8 cellular contexts compared by ENCODE assay signal in the genomic region with DNA sequence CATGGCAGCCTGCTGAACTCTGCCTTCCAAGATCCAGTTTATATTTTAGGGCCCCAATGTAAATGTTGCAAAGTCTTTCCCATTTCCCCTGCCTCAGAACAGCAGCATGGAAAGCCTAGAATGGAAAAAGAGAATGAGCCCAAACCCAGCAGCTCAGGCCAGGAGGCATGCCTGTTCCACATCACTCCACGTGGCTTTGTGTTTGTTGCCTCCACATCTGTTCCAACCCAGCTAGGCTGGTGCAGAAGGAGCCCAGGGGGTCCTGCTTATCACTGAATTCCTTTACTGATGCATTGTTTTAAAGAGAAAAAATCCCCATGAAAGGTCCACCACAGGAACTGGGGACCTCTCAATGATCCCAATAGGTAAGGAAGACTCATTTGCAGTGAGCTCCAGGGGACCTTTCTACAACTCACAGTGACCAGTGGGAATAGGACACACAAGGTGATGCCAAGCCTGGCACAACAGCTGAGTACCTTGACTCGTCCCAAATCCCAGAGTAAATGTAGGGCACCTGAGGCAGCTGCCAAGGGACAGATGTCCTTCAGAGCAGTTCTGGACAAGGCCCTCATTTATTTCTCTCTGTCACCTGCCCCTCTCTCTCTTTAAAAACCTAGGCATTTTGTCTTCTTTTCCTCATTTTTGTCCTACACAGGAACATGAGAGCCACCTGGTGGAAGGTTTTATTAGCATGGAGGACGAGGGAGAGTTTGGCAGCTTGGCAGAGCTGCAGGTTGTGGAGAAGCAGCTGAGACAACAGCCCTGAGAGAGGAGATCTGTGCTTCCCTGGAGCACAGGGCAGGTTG. TPM values are rescaled to one million over a fixed set of nuclear protein-coding genes. Genes with fewer than 3 reads are reported as not detected.
A peak's percentile ranks its signal among the peaks of the same experiment; 100 is the strongest.
DNase-seq lines count a peak whose midpoint lies in the region; ATAC-seq and TF ChIP-seq lines count a peak whose summit lies in the region.

No MANE protein-coding gene starts in this region.

- H3K4me1 ChIP-seq in osteoblast (ENCODE audit: insufficient read depth, low read length): no peaks in the 10 kb centered on the region

- no peaks in the 10 kb centered on the region for H3K27me3 ChIP-seq in osteoblast (ENCODE audit: insufficient read depth, low read length)

- CTCF ChIA-PET in activated CD8-positive, alpha-beta T cell treated with anti-CD3 and anti-CD28 coated beads for 36 hours (lab: Charles Lee): interaction anchor here (1.5 to 8.6 kb wide), 3 partner anchors 34 to 41 kb away, joined by 4 to 89 read pairs (median 12); partner anchors contain the start of gene ADAMTS17
- CTCF ChIA-PET in activated CD8-positive, alpha-beta T cell treated with anti-CD3 and anti-CD28 coated beads, Interleukin-2, amount 10 ng/mL, durations not matched to agents 7 days and 5 days (lab: Charles Lee): interaction anchor here (0.8 to 2.1 kb wide), 3 partner anchors 34 to 141 kb away, joined by 3 to 14 read pairs (median 3); partner anchors contain the start of gene ADAMTS17

- peaks cover 12% of the 10 kb centered on the region for H3K9me3 Mint-ChIP-seq in activated CD8-positive, alpha-beta T cell treated with anti-CD3 and anti-CD28 coated beads for 36 hours
- H3K9me3 Mint-ChIP-seq in activated CD8-positive, alpha-beta T cell treated with anti-CD3 and anti-CD28 coated beads, Interleukin-2, amount 10 ng/mL, durations not matched to agents 7 days and 5 days (ENCODE audit: insufficient read depth): peaks cover 22% of the 10 kb centered on the region

- H3K4me3 Mint-ChIP-seq in activated CD8-positive, alpha-beta T cell treated with anti-CD3 and anti-CD28 coated beads for 36 hours: no peak overlapping the region
- no peak overlapping the region for H3K4me3 Mint-ChIP-seq in activated CD8-positive, alpha-beta T cell treated with anti-CD3 and anti-CD28 coated beads, Interleukin-2, amount 10 ng/mL, durations not matched to agents 7 days and 5 days

- no peak overlapping the region for H3K4me2 ChIP-seq in osteoblast (ENCODE audit: insufficient read depth, low read length)

- H3K36me3 ChIP-seq in osteoblast (ENCODE audit: insufficient read depth, low read length): no peaks in the 10 kb centered on the region

- H4K20me1 ChIP-seq in osteoblast (ENCODE audit: insufficient read depth, low read length): no peaks in the 10 kb centered on the region

- POLR2A ChIA-PET in activated CD8-positive, alpha-beta T cell treated with anti-CD3 and anti-CD28 coated beads for 36 hours (lab: Charles Lee): no interaction called here
- POLR2A ChIA-PET in activated CD8-positive, alpha-beta T cell treated with anti-CD3 and anti-CD28 coated beads, Interleukin-2, amount 10 ng/mL, durations not matched to agents 7 days and 5 days (lab: Charles Lee): no interaction called here

- no peak overlapping the region for H3K27ac ChIP-seq in osteoblast (ENCODE audit: low read depth, low read length)

- H3K27ac Mint-ChIP-seq in activated CD8-positive, alpha-beta T cell treated with anti-CD3 and anti-CD28 coated beads for 36 hours: no peak overlapping the region
- H3K27ac Mint-ChIP-seq in activated CD8-positive, alpha-beta T cell treated with anti-CD3 and anti-CD28 coated beads, Interleukin-2, amount 10 ng/mL, durations not matched to agents 7 days and 5 days: no peak overlapping the region

- H3K79me2 ChIP-seq in osteoblast (ENCODE audit: insufficient read depth, low read length): no peaks in the 10 kb centered on the region

- DNase-seq in activated CD8-positive, alpha-beta T cell treated with anti-CD3 and anti-CD28 coated beads for 36 hours: peak; percentile 36
- DNase-seq in activated CD8-positive, alpha-beta T cell treated with anti-CD3 and anti-CD28 coated beads, Interleukin-2, amount 10 ng/mL, durations not matched to agents 7 days and 5 days: no peak
- DNase-seq in MV-4-11 (lab: John Stamatoyannopoulos, UW) (peak; percentile 46), cerebellum (ENCODE audit: low spot score) (peak; percentile 12), osteoblast (ENCODE audit: insufficient read length, low spot score, missing footprints) (peak; percentile 8), GM19238 (ENCODE audit: insufficient read length, low spot score) (no peak)

- H2AFZ ChIP-seq in osteoblast (ENCODE audit: low read length): no peak overlapping the region

- H3K27me3 Mint-ChIP-seq in activated CD8-positive, alpha-beta T cell treated with anti-CD3 and anti-CD28 coated beads for 36 hours: peaks cover 6% of the 10 kb centered on the region
- no peaks in the 10 kb centered on the region for H3K27me3 Mint-ChIP-seq in activated CD8-positive, alpha-beta T cell treated with anti-CD3 and anti-CD28 coated beads, Interleukin-2, amount 10 ng/mL, durations not matched to agents 7 days and 5 days (ENCODE audit: low read depth)

- H3K9me3 ChIP-seq in osteoblast (ENCODE audit: low read depth, low read length): no peaks in the 10 kb centered on the region

- intact Hi-C loops in activated CD8-positive, alpha-beta T cell treated with anti-CD3 and anti-CD28 coated beads for 36 hours (cut with micrococcal nuclease): no loop called here

- H3K36me3 Mint-ChIP-seq in activated CD8-positive, alpha-beta T cell treated with anti-CD3 and anti-CD28 coated beads for 36 hours (ENCODE audit: low read depth): peaks cover 3% of the 10 kb centered on the region
- no peaks in the 10 kb centered on the region for H3K36me3 Mint-ChIP-seq in activated CD8-positive, alpha-beta T cell treated with anti-CD3 and anti-CD28 coated beads, Interleukin-2, amount 10 ng/mL, durations not matched to agents 7 days and 5 days (ENCODE audit: low read depth)

- no peak for ATAC-seq in activated CD8-positive, alpha-beta T cell treated with anti-CD3 and anti-CD28 coated beads for 36 hours
- ATAC-seq in activated CD8-positive, alpha-beta T cell treated with anti-CD3 and anti-CD28 coated beads, Interleukin-2, amount 10 ng/mL, durations not matched to agents 7 days and 5 days: no peak
- ATAC-seq in HG02981 (IDR thresholded peaks at IDR 0.05; ENCODE audit: unreplicated experiment) (no peak), HG03139 (IDR thresholded peaks at IDR 0.05; ENCODE audit: unreplicated experiment) (no peak)

- no peaks in the 10 kb centered on the region for H3K4me1 Mint-ChIP-seq in activated CD8-positive, alpha-beta T cell treated with anti-CD3 and anti-CD28 coated beads for 36 hours (ENCODE audit: low read depth)
- H3K4me1 Mint-ChIP-seq in activated CD8-positive, alpha-beta T cell treated with anti-CD3 and anti-CD28 coated beads, Interleukin-2, amount 10 ng/mL, durations not matched to agents 7 days and 5 days (ENCODE audit: low read depth): no peaks in the 10 kb centered on the region

- TF ChIP-seq CTCF in activated CD8-positive, alpha-beta T cell treated with anti-CD3 and anti-CD28 coated beads for 36 hours (IDR thresholded peaks at IDR 0.05): peak; percentile 35
- peak; percentile 26 for TF ChIP-seq CTCF in osteoblast (IDR thresholded peaks at IDR 0.05; ENCODE audit: extremely low read depth, low read depth, low read length)

- no peak overlapping the region for H3K4me3 ChIP-seq in osteoblast (ENCODE audit: insufficient read depth, low read length)

RNA-seq across cellular contexts. Expression of gene ADAMTS17, which starts 41.7 kb away (rescaled TPM):
- 1 to 10 TPM in 1 of 2 experiments, under 1 TPM in 1; 0.60 to 1.5 TPM for total RNA-seq in activated CD8-positive, alpha-beta T cell treated with anti-CD3 and anti-CD28 coated beads for 36 hours
- total RNA-seq in activated CD8-positive, alpha-beta T cell treated with anti-CD3 and anti-CD28 coated beads, Interleukin-2, amount 10 ng/mL, durations not matched to agents 7 days and 5 days: 1 to 10 TPM; 5.1 to 6.0 TPM
- total RNA-seq in cerebellum (4.4 TPM), osteoblast (under 0.01 and 0.29 TPM in 2 replicates)

Comparison
In these comparisons a context has a peak if more than half of its experiments do, and no peak if none do; other contexts are left out.
1. DNase-seq: peak in activated CD8-positive, alpha-beta T cell treated with anti-CD3 and anti-CD28 coated beads for 36 hours (single experiment), MV-4-11 (single experiment), cerebellum (single experiment) and osteoblast (single experiment); none in activated CD8-positive, alpha-beta T cell treated with anti-CD3 and anti-CD28 coated beads, Interleukin-2, amount 10 ng/mL, durations not matched to agents 7 days and 5 days (single experiment) and GM19238 (single experiment).